ENCODE assay signal across 10 cellular contexts in genomic region chr22:30574095-30574981, GRCh38. TPM values are rescaled to one million over a fixed set of nuclear protein-coding genes. Genes with fewer than 3 reads are reported as not detected.
DNase-seq lines count a peak whose midpoint lies in the region; ATAC-seq, FAIRE-seq and TF ChIP-seq lines count a peak whose summit lies in the region.
"Had no signal": no experiment of that assay in that cellular context is flagged by ENCODE, and none has a peak within 500 bp of the region (broad histone marks: within the 10 kb centered on the region; RNA-seq: fewer than 3 reads in every experiment).

A gene with protein sequence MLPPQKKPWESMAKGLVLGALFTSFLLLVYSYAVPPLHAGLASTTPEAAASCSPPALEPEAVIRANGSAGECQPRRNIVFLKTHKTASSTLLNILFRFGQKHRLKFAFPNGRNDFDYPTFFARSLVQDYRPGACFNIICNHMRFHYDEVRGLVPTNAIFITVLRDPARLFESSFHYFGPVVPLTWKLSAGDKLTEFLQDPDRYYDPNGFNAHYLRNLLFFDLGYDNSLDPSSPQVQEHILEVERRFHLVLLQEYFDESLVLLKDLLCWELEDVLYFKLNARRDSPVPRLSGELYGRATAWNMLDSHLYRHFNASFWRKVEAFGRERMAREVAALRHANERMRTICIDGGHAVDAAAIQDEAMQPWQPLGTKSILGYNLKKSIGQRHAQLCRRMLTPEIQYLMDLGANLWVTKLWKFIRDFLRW (minus strand): TSS chr22:30574665. CDS start chr22:30557392, 17,273 bp downstream.

- H3K36me3 ChIP-seq in Caco-2 (ENCODE audit: control insufficient read depth, insufficient read depth, low read length) (peaks cover 4% of the 10 kb centered on the region), PC-3 (ENCODE audit: low read depth, low read length) (peaks cover 8% of the 10 kb centered on the region)

- H3K9me3 Mint-ChIP-seq in Caco-2 (ENCODE audit: unreplicated experiment), result no peaks in the 10 kb centered on the region

- DNase-seq in Caco-2 (peak; percentile 77 to 80), PC-3 (no peak), pons (ENCODE audit: low spot score) (peak; percentile 88), T-helper 2 cell (no peak), GM19239 (ENCODE audit: insufficient read length, low spot score) (no peak)
- DNase-seq: activated CD4-positive, alpha-beta T cell treated with anti-CD3 and anti-CD28 coated beads for 1 hour had no signal

- H3K4me3 ChIP-seq in Caco-2 (ENCODE audit: low read depth, low read length) (peak within 1 kb of the TSS; percentile 73), PC-3 (ENCODE audit: low read length) (no peak within 1 kb of the TSS), iPS-11a (ENCODE audit: low read depth, low read length) (peak within 1 kb of the TSS; percentile 62)
- H3K4me3 ChIP-seq: MG63 had no signal

- H3K4me1 Mint-ChIP-seq in Caco-2 (ENCODE audit: low read depth, unreplicated experiment), result peaks cover 19% of the 10 kb centered on the region

- no peaks in the 10 kb centered on the region for H3F3A ChIP-seq in PC-3 (ENCODE audit: low read length, unreplicated experiment)

- BruUV-seq in Caco-2 (replicated peaks; lab: Mats Ljungman, UMichigan) (no TSS peak), PC-3 (replicated peaks; lab: Mats Ljungman, UMichigan) (no TSS peak)

- no peak for FAIRE-seq in GM19239 (lab: Jason Lieb, UNC)

- H3K9me3 ChIP-seq in Caco-2 (no peaks in the 10 kb centered on the region), PC-3 (ENCODE audit: low read length) (no peaks in the 10 kb centered on the region)
- H3K9me3 ChIP-seq: MG63 had no signal

- no peak within 1 kb of the TSS for H2AFZ ChIP-seq in PC-3 (ENCODE audit: low read length)

- H3K9me2 ChIP-seq in PC-3 (replicated peaks; ENCODE audit: low read length), result no peaks in the 10 kb centered on the region

- intact Hi-C loops in Caco-2 (cut with micrococcal nuclease; ENCODE audit: unreplicated experiment), result loop anchor here (1.0 kb wide), 1 partner anchor 18 kb away; no protein-coding TSS in a partner anchor
- intact Hi-C loops in PC-3 (cut with micrococcal nuclease), result no loop called here

- H3K4me2 ChIP-seq in PC-3 (ENCODE audit: low read length), result no peak within 1 kb of the TSS

- H3K27me3 ChIP-seq in Caco-2 (replicated peaks; ENCODE audit: control insufficient read depth, insufficient read depth, low read length) (no peaks in the 10 kb centered on the region), PC-3 (ENCODE audit: low read length) (no peaks in the 10 kb centered on the region)
- H3K27me3 ChIP-seq: MG63 had no signal

- POLR2A ChIA-PET in Caco-2 (lab: Charles Lee) (interaction anchor here (0.6 kb wide), 1 partner anchor 17 kb away, joined by 4 read pairs; the partner anchor contains the start of gene PES1), PC-3 (lab: Charles Lee; ENCODE audit: unreplicated experiment) (no interaction called here)

- peak within 1 kb of the TSS; percentile 71 for H3K4me3 Mint-ChIP-seq in Caco-2 (ENCODE audit: unreplicated experiment)

- 0 out of 2 replicates have a peak, but pooled peaks have one; percentile 9 for ATAC-seq in PC-3
- ATAC-seq in GM18519 (IDR thresholded peaks at IDR 0.05; ENCODE audit: low FRiP score, unreplicated experiment), result no peak
- ATAC-seq in HG03097 (IDR thresholded peaks at IDR 0.05; ENCODE audit: low FRiP score, unreplicated experiment), result no peak

- H3K27ac Mint-ChIP-seq in Caco-2 (ENCODE audit: unreplicated experiment), result peak within 1 kb of the TSS; percentile 63

- CTCF ChIA-PET in Caco-2 (lab: Charles Lee) (interaction anchor here (0.6 to 1.9 kb wide), 3 partner anchors 17 to 28 kb away, joined by 3 to 7 read pairs (median 5); no protein-coding TSS in a partner anchor), PC-3 (lab: Charles Lee) (no interaction called here)

- H3K36me3 Mint-ChIP-seq in Caco-2 (ENCODE audit: insufficient read depth, unreplicated experiment), result peaks cover 26% of the 10 kb centered on the region

- no peak within 1 kb of the TSS for H3K9ac ChIP-seq in PC-3 (ENCODE audit: low read length)

- H3K27me3 Mint-ChIP-seq in Caco-2 (ENCODE audit: insufficient read depth, unreplicated experiment), result no peaks in the 10 kb centered on the region

- H3K27ac ChIP-seq in PC-3 (ENCODE audit: low read length), result no peak within 1 kb of the TSS

- H4K20me1 ChIP-seq in PC-3 (ENCODE audit: low read length), result no peaks in the 10 kb centered on the region

- TF ChIP-seq CTCF in Caco-2 (IDR thresholded peaks at IDR 0.05; ENCODE audit: insufficient read depth in 1 of 2, low read depth in 1 of 2, low read length in 1 of 2, severe bottlenecking in 1 of 2, unreplicated experiment in 1 of 2) (no peak), PC-3 (conservative IDR thresholded peaks at IDR 0.05; ENCODE audit: low read depth, low read length) (no peak)

- no peaks in the 10 kb centered on the region for H3K79me2 ChIP-seq in PC-3 (ENCODE audit: low read length)

- peaks cover 31% of the 10 kb centered on the region for H3K4me1 ChIP-seq in Caco-2
- no peaks in the 10 kb centered on the region for H3K4me1 ChIP-seq in PC-3 (ENCODE audit: insufficient read depth, low read length)

RNA-seq across cellular contexts. Expression of the gene that starts here (rescaled TPM):
- 8.9 and 14.2 TPM in 2 replicates for total RNA-seq in Caco-2 (2022)
- not detected in 2 replicates for total RNA-seq in PC-3 (2014; rRNA removed)

Comparison
In these comparisons a context has a peak if more than half of its experiments do, and no peak if none do; other contexts are left out.
1. Peak in ATAC-seq in PC-3; RNA of the gene not detected or under 1 TPM.
2. DNase-seq: peak in Caco-2 (2 of 2) and pons (single experiment); none in PC-3 (single experiment), T-helper 2 cell (0 of 5) and GM19239 (single experiment).